30 cellular contexts compared by ENCODE assay signal in the genomic region with DNA sequence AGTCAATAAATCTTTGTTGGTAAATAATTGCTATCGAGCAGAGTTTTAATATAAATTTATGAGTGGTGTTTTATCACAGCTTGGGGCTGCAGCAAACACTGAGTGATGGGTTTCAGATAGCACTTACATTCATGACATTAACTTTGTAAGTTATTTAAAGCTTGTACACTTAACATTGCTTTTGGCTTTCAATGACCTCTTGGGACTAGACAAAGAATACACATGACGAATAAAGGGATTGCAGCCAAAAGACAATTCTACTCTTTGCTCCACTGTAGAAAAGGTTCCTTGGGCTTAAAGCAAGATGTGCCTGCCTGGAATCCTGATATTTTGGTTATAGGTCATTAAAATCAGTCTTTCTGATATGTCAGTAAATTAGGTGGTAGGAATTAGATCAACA.
"Had no signal": no experiment of that assay in that cellular context is flagged by ENCODE, and none has a peak within 500 bp of the region (broad histone marks: within the 10 kb centered on the region; RNA-seq: fewer than 3 reads in every experiment).

No MANE protein-coding gene starts in this region.

- H3K4me1 Mint-ChIP-seq: central memory CD8-positive, alpha-beta T cell; memory B cell; stimulated activated naive B cell treated with anti-CD40 and anti-IgM and Interleukin-4, amounts not matched to agents 10 μg/mL and 1 μg/mL and 100 μg/mL, for 72 hours; T-cell had no signal

- H3K9me3 Mint-ChIP-seq: activated T-helper 1 cell treated with anti-CD3 and anti-CD28 coated beads, Interleukin-12 subunit alpha, Interleukin-12 subunit beta, Interleukin-2, Interleukin-4 antibody, amounts not matched to agents 30 ng/mL and 10 ng/mL and 1 ng/mL, durations not matched to agents 14 hours and 24 hours and 36 hours; central memory CD8-positive, alpha-beta T cell; neural crest cell; T-helper 2 cell treated with Interferon-gamma antibody and Interleukin-4, amounts not matched to agents 5 μg/mL and 100 μg/mL, for 36 hours had no signal

- H3K27ac ChIP-seq: epithelial cell of prostate, esophagus squamous epithelium, foreskin keratinocyte, parathyroid adenoma, psoas muscle, stomach, tibial nerve had no signal

- H3K4me1 ChIP-seq: esophagus squamous epithelium, foreskin keratinocyte, parathyroid adenoma, stomach had no signal

- H3K27ac Mint-ChIP-seq: activated T-helper 1 cell treated with anti-CD3 and anti-CD28 coated beads, Interleukin-12 subunit alpha, Interleukin-12 subunit beta, Interleukin-2, Interleukin-4 antibody, amounts not matched to agents 30 ng/mL and 10 ng/mL and 1 ng/mL, durations not matched to agents 14 hours and 24 hours and 36 hours; memory B cell; naive thymus-derived CD4-positive, alpha-beta T cell; stimulated activated naive B cell treated with anti-CD40 and anti-IgM and Interleukin-4, amounts not matched to agents 10 μg/mL and 1 μg/mL and 100 μg/mL, for 72 hours; T-cell; T-helper 2 cell treated with Interferon-gamma antibody and Interleukin-4, amounts not matched to agents 5 μg/mL and 100 μg/mL, for 36 hours had no signal

- DNase-seq: activated CD4-positive, alpha-beta T cell treated with anti-CD3 and anti-CD28 coated beads for 48 hours; activated CD4-positive, alpha-beta T cell treated with anti-CD3 and anti-CD28 coated beads, Interleukin-2, amount 50 U/mL, for 48 hours; activated CD4-positive, CD25-positive, alpha-beta regulatory T cell; activated CD8-positive, alpha-beta memory T cell treated with anti-CD3 and anti-CD28 coated beads, Interleukin-2, amount 50 U/mL, for 4 hours; activated gamma-delta T cell; activated naive CD4-positive, alpha-beta T cell treated with anti-CD3 and anti-CD28 coated beads, Interleukin-2, amount 50 U/mL, for 16 hours; activated T-cell treated with anti-CD3 and anti-CD28 coated beads, Interleukin-2, amount 50 U/mL, for 1 hour; amygdala; dermis blood vessel endothelial cell; effector CD4-positive, alpha-beta T cell; esophagus squamous epithelium; foreskin keratinocyte; islet precursor cell; midbrain; naive thymus-derived CD4-positive, alpha-beta T cell; occipital lobe; psoas muscle; stimulated activated CD4-positive, alpha-beta T cell treated with anti-CD3 and anti-CD28 coated beads, Interleukin-15, amount 100 ng/mL, for 24 hours; stimulated activated CD4-positive, alpha-beta T cell treated with anti-CD3 and anti-CD28 coated beads, Interleukin-2, amount 100 ng/mL, for 24 hours; stimulated activated naive B cell treated with anti-CD40 and anti-IgM and Interleukin-4, amounts not matched to agents 10 μg/mL and 1 μg/mL and 100 μg/mL, for 72 hours; stomach; T-cell had no signal

- H3K36me3 ChIP-seq: esophagus squamous epithelium had no signal

- H3K27me3 ChIP-seq: esophagus squamous epithelium, foreskin keratinocyte, stomach, tibial nerve had no signal

- H3K4me3 ChIP-seq: esophagus squamous epithelium, psoas muscle, stomach, tibial nerve had no signal

- H3K36me3 Mint-ChIP-seq: memory B cell, T-cell had no signal

- H3K27me3 Mint-ChIP-seq: central memory CD8-positive, alpha-beta T cell had no signal

- ATAC-seq: foreskin keratinocyte; naive thymus-derived CD4-positive, alpha-beta T cell; stimulated activated naive B cell treated with anti-CD40 and anti-IgM and Interleukin-4, amounts not matched to agents 10 μg/mL and 1 μg/mL and 100 μg/mL, for 72 hours; T-cell had no signal

- H3K4me3 Mint-ChIP-seq: activated T-helper 1 cell treated with anti-CD3 and anti-CD28 coated beads, Interleukin-12 subunit alpha, Interleukin-12 subunit beta, Interleukin-2, Interleukin-4 antibody, amounts not matched to agents 30 ng/mL and 10 ng/mL and 1 ng/mL, durations not matched to agents 14 hours and 24 hours and 36 hours; central memory CD8-positive, alpha-beta T cell; memory B cell; naive thymus-derived CD4-positive, alpha-beta T cell; neural crest cell; stimulated activated naive B cell treated with anti-CD40 and anti-IgM and Interleukin-4, amounts not matched to agents 10 μg/mL and 1 μg/mL and 100 μg/mL, for 72 hours; T-cell; T-helper 2 cell treated with Interferon-gamma antibody and Interleukin-4, amounts not matched to agents 5 μg/mL and 100 μg/mL, for 36 hours had no signal
